15 cellular contexts compared by ENCODE assay signal in genomic region chr4:10094841-10095240, GRCh38. TPM values are rescaled to one million over a fixed set of nuclear protein-coding genes. Genes with fewer than 3 reads are reported as not detected.
DNase-seq lines count a peak whose midpoint lies in the region; ATAC-seq, FAIRE-seq and TF ChIP-seq lines count a peak whose summit lies in the region.
"Had no signal": no experiment of that assay in that cellular context is flagged by ENCODE, and none has a peak within 500 bp of the region (broad histone marks: within the 10 kb centered on the region; RNA-seq: fewer than 3 reads in every experiment).

No MANE protein-coding gene starts in this region.

- H3K4me3 ChIP-seq in gastroesophageal sphincter (no peak overlapping the region), PC-9 (no peak overlapping the region)
- H3K4me3 ChIP-seq: neural progenitor cell had no signal

- DNase-seq in GF-D8 (lab: John Stamatoyannopoulos, UW), result peak; percentile 65
- DNase-seq in T-helper 2 cell treated with Interferon-gamma antibody and Interleukin-4, amounts not matched to agents 5 μg/mL and 100 μg/mL, for 36 hours (ENCODE audit: low spot score), result no peak
- no peak for DNase-seq in stimulated activated effector memory CD8-positive, alpha-beta T cell treated with anti-CD3 and anti-CD28 coated beads, Interleukin-12 subunit alpha, Interleukin-12 subunit beta, amount 100 ng/mL, for 72 hours (ENCODE audit: low spot score in 2 of 2)
- no peak for DNase-seq in HuH-7.5 (ENCODE audit: low spot score)
- no peak for DNase-seq in GM19239 (ENCODE audit: insufficient read length, low spot score)
- DNase-seq in PC-9, result no peak
- DNase-seq: DMS153; Kasumi-1; NCI-H510A; SK-N-SH; stimulated activated CD4-positive, alpha-beta T cell treated with anti-CD3 and anti-CD28 coated beads, Interleukin-2, amount 100 ng/mL, for 48 hours had no signal

- ATAC-seq in gastroesophageal sphincter (no peak), HG03025 (IDR thresholded peaks at IDR 0.05; ENCODE audit: low FRiP score, unreplicated experiment) (no peak)
- no peak for ATAC-seq in stimulated activated effector memory CD8-positive, alpha-beta T cell treated with anti-CD3 and anti-CD28 coated beads, Interleukin-12 subunit alpha, Interleukin-12 subunit beta, amount 100 ng/mL, for 72 hours

- no peaks in the 10 kb centered on the region for H3K9me2 ChIP-seq in PC-9 (ENCODE audit: insufficient read depth)
- H3K9me2 ChIP-seq: SK-N-SH had no signal

- no peak overlapping the region for H3K4me2 ChIP-seq in PC-9
- H3K4me2 ChIP-seq: neural progenitor cell had no signal

- peaks cover 12 to 100% (median 68%) of the 10 kb centered on the region in 3 donors for H3K4me1 ChIP-seq in gastroesophageal sphincter
- H3K4me1 ChIP-seq in PC-9 (replicated peaks; ENCODE audit: insufficient read depth), result peaks cover 39% of the 10 kb centered on the region

- no peaks in the 10 kb centered on the region for H3K9me3 Mint-ChIP-seq in T-helper 2 cell treated with Interferon-gamma antibody and Interleukin-4, amounts not matched to agents 5 μg/mL and 100 μg/mL, for 36 hours
- H3K9me3 Mint-ChIP-seq in stimulated activated effector memory CD8-positive, alpha-beta T cell treated with anti-CD3 and anti-CD28 coated beads, Interleukin-12 subunit alpha, Interleukin-12 subunit beta, amount 100 ng/mL, for 72 hours, result no peaks in the 10 kb centered on the region
- H3K9me3 Mint-ChIP-seq: neural progenitor cell had no signal

- TF ChIP-seq CTCF in gastroesophageal sphincter (IDR thresholded peaks at IDR 0.05), result no peak
- no peak for TF ChIP-seq CTCF in PC-9 (conservative IDR thresholded peaks at IDR 0.05)

- peaks cover 28% of the 10 kb centered on the region for H3F3A ChIP-seq in PC-9 (ENCODE audit: insufficient read depth, low read depth)

- no peak for FAIRE-seq in GM19239 (lab: Jason Lieb, UNC)
- FAIRE-seq: GM18507 had no signal

- CTCF ChIA-PET in PC-9 (lab: Charles Lee), result no interaction called here

- peaks cover 73% of the 10 kb centered on the region for H3K4me1 Mint-ChIP-seq in T-helper 2 cell treated with Interferon-gamma antibody and Interleukin-4, amounts not matched to agents 5 μg/mL and 100 μg/mL, for 36 hours (ENCODE audit: low read depth)
- peaks cover 83% of the 10 kb centered on the region for H3K4me1 Mint-ChIP-seq in stimulated activated effector memory CD8-positive, alpha-beta T cell treated with anti-CD3 and anti-CD28 coated beads, Interleukin-12 subunit alpha, Interleukin-12 subunit beta, amount 100 ng/mL, for 72 hours

- no peak overlapping the region for H2AFZ ChIP-seq in PC-9
- H2AFZ ChIP-seq: neural progenitor cell had no signal

- H3K36me3 ChIP-seq in gastroesophageal sphincter, result peaks cover 0 to 98% of the 10 kb centered on the region in 2 donors
- peaks cover 12% of the 10 kb centered on the region; the same call in 1 of the 2 replicates for H3K36me3 ChIP-seq in PC-9 (ENCODE audit: low read depth)
- H3K36me3 ChIP-seq: neural progenitor cell had no signal

- 70% methylated on average over 2 of the region's 13 CpGs; no CpG with 5 or more reads in 1 of the 2 donors for WGBS in gastroesophageal sphincter (ENCODE audit: low coverage in 1 of 2), 2 donors

- H3K27me3 ChIP-seq in gastroesophageal sphincter (no peaks in the 10 kb centered on the region), PC-9 (ENCODE audit: insufficient read depth, low read depth) (no peaks in the 10 kb centered on the region)
- H3K27me3 ChIP-seq: neural progenitor cell had no signal

- H3K27ac ChIP-seq in gastroesophageal sphincter (peak overlapping the region; percentile 80 to 99 (median 94)), PC-9 (no peak overlapping the region)
- H3K27ac ChIP-seq: neural progenitor cell had no signal

- H3K4me3 Mint-ChIP-seq in T-helper 2 cell treated with Interferon-gamma antibody and Interleukin-4, amounts not matched to agents 5 μg/mL and 100 μg/mL, for 36 hours, result peak overlapping the region; percentile 66
- H3K4me3 Mint-ChIP-seq in stimulated activated effector memory CD8-positive, alpha-beta T cell treated with anti-CD3 and anti-CD28 coated beads, Interleukin-12 subunit alpha, Interleukin-12 subunit beta, amount 100 ng/mL, for 72 hours, result peak overlapping the region; percentile 83
- H3K4me3 Mint-ChIP-seq: neural progenitor cell had no signal

- TF ChIP-seq EP300 in gastroesophageal sphincter (IDR thresholded peaks at IDR 0.05), result no peak

- TF ChIP-seq POLR2A in gastroesophageal sphincter (IDR thresholded peaks at IDR 0.05), result no peak

- no peak overlapping the region for H3K27ac Mint-ChIP-seq in T-helper 2 cell treated with Interferon-gamma antibody and Interleukin-4, amounts not matched to agents 5 μg/mL and 100 μg/mL, for 36 hours
- peak overlapping the region; percentile 98 for H3K27ac Mint-ChIP-seq in stimulated activated effector memory CD8-positive, alpha-beta T cell treated with anti-CD3 and anti-CD28 coated beads, Interleukin-12 subunit alpha, Interleukin-12 subunit beta, amount 100 ng/mL, for 72 hours

- H3K9me3 ChIP-seq in gastroesophageal sphincter (no peaks in the 10 kb centered on the region), PC-9 (ENCODE audit: insufficient read depth, low read depth) (no peaks in the 10 kb centered on the region)
- H3K9me3 ChIP-seq: SK-N-SH had no signal

- no peaks in the 10 kb centered on the region for H3K27me3 Mint-ChIP-seq in T-helper 2 cell treated with Interferon-gamma antibody and Interleukin-4, amounts not matched to agents 5 μg/mL and 100 μg/mL, for 36 hours (ENCODE audit: low read depth)

- peaks cover 28% of the 10 kb centered on the region for H4K20me1 ChIP-seq in PC-9 (ENCODE audit: insufficient read depth)

- BruUV-seq in PC-9 (replicated peaks; lab: Mats Ljungman, UMichigan), result no TSS peak

- intact Hi-C loops in PC-9 (cut with micrococcal nuclease; ENCODE audit: unreplicated experiment), result no loop called here

- POLR2A ChIA-PET in PC-9 (lab: Charles Lee; ENCODE audit: unreplicated experiment), result no interaction called here

- peaks cover 53% of the 10 kb centered on the region for H3K79me2 ChIP-seq in PC-9 (ENCODE audit: low read depth)

- peaks cover 87% of the 10 kb centered on the region for H3K36me3 Mint-ChIP-seq in T-helper 2 cell treated with Interferon-gamma antibody and Interleukin-4, amounts not matched to agents 5 μg/mL and 100 μg/mL, for 36 hours (ENCODE audit: low read depth)
- peaks cover 100% of the 10 kb centered on the region for H3K36me3 Mint-ChIP-seq in stimulated activated effector memory CD8-positive, alpha-beta T cell treated with anti-CD3 and anti-CD28 coated beads, Interleukin-12 subunit alpha, Interleukin-12 subunit beta, amount 100 ng/mL, for 72 hours

RNA-seq across cellular contexts. Expression of gene WDR1, which starts 21.8 kb away (rescaled TPM):
- 100 to 1,000 TPM; 353 to 530 (median 419) TPM for total RNA-seq in gastroesophageal sphincter
- 251 and 258 TPM in 2 replicates for total RNA-seq in PC-9 (2021)
